8 cellular contexts compared by ENCODE assay signal in genomic region chr4:168830777-168831512, GRCh38.
A peak's percentile ranks its signal among the peaks of the same experiment; 100 is the strongest.
DNase-seq lines count a peak whose midpoint lies in the region; ATAC-seq and TF ChIP-seq lines count a peak whose summit lies in the region.

No MANE protein-coding gene starts in this region.

- peaks cover 18% of the 10 kb centered on the region for H3K4me1 Mint-ChIP-seq in activated T-helper 2 cell treated with anti-CD3 and anti-CD28 coated beads, Interferon-gamma antibody, Interleukin-2, Interleukin-4, amounts not matched to agents 10 μg/mL and 5 μg/mL and 100 μg/mL, durations not matched to agents 14 hours and 24 hours and 36 hours (ENCODE audit: low read depth)

- H3K4me1 ChIP-seq in right atrium auricular region (peaks cover 0 to 31% of the 10 kb centered on the region in 2 donors), lower lobe of right lung (peaks cover 21% of the 10 kb centered on the region)

- H3K27ac Mint-ChIP-seq in activated T-helper 2 cell treated with anti-CD3 and anti-CD28 coated beads, Interferon-gamma antibody, Interleukin-2, Interleukin-4, amounts not matched to agents 10 μg/mL and 5 μg/mL and 100 μg/mL, durations not matched to agents 14 hours and 24 hours and 36 hours = no peak overlapping the region

- H3K27me3 Mint-ChIP-seq in activated T-helper 2 cell treated with anti-CD3 and anti-CD28 coated beads, Interferon-gamma antibody, Interleukin-2, Interleukin-4, amounts not matched to agents 10 μg/mL and 5 μg/mL and 100 μg/mL, durations not matched to agents 14 hours and 24 hours and 36 hours (ENCODE audit: low read depth) = peaks cover 43% of the 10 kb centered on the region

- TF ChIP-seq CTCF in right atrium auricular region (IDR thresholded peaks at IDR 0.05) = no peak
- TF ChIP-seq CTCF in lower lobe of right lung (IDR thresholded peaks at IDR 0.05) = no peak
- TF ChIP-seq CTCF in lower leg skin (IDR thresholded peaks at IDR 0.05) = no peak

- 60 to 62% methylated on average over 6 of the region's 6 CpGs for WGBS in lower leg skin, 2 donors

- H3K9me3 ChIP-seq in right atrium auricular region = no peaks in the 10 kb centered on the region
- H3K9me3 ChIP-seq in lower lobe of right lung = no peaks in the 10 kb centered on the region

- H3K4me3 ChIP-seq in right atrium auricular region (peak overlapping the region; percentile 55 to 76), lower lobe of right lung (peak overlapping the region; percentile 77), lower leg skin (ENCODE audit: low read depth, poor library complexity, severe bottlenecking) (no peak overlapping the region)

- H3K4me3 Mint-ChIP-seq in activated T-helper 2 cell treated with anti-CD3 and anti-CD28 coated beads, Interferon-gamma antibody, Interleukin-2, Interleukin-4, amounts not matched to agents 10 μg/mL and 5 μg/mL and 100 μg/mL, durations not matched to agents 14 hours and 24 hours and 36 hours (ENCODE audit: low read depth) = peak overlapping the region; percentile 79

- H3K27ac ChIP-seq in right atrium auricular region = peak overlapping the region; percentile 91 to 97
- H3K27ac ChIP-seq in lower lobe of right lung = peak overlapping the region; percentile 85

- TF ChIP-seq POLR2A in lower leg skin (IDR thresholded peaks at IDR 0.05) = no peak

- no peaks in the 10 kb centered on the region for H3K36me3 ChIP-seq in right atrium auricular region
- no peaks in the 10 kb centered on the region for H3K36me3 ChIP-seq in lower lobe of right lung

- no peaks in the 10 kb centered on the region for H3K9me3 Mint-ChIP-seq in activated T-helper 2 cell treated with anti-CD3 and anti-CD28 coated beads, Interferon-gamma antibody, Interleukin-2, Interleukin-4, amounts not matched to agents 10 μg/mL and 5 μg/mL and 100 μg/mL, durations not matched to agents 14 hours and 24 hours and 36 hours

- intact Hi-C loops in left cardiac atrium (cut with DNase I) = loop anchor here in 1 of 2 donors (2.0 to 5.0 kb wide), 2 partner anchors 14 to 114 kb away; no protein-coding TSS in a partner anchor
- intact Hi-C loops in activated T-helper 2 cell treated with anti-CD3 and anti-CD28 coated beads, Interferon-gamma antibody, Interleukin-2, Interleukin-4, amounts not matched to agents 10 μg/mL and 5 μg/mL and 100 μg/mL, durations not matched to agents 14 hours and 24 hours and 36 hours (cut with micrococcal nuclease) = loop anchor here (5.0 kb wide), 1 partner anchor 86 kb away; no protein-coding TSS in a partner anchor
- intact Hi-C loops in lower lobe of right lung (cut with DNase I) = no loop called here
- intact Hi-C loops in lower leg skin (cut with DNase I; ENCODE audit: low total_unique reads) = no loop called here

- ATAC-seq in left cardiac atrium = no peak
- ATAC-seq in lower lobe of right lung = no peak
- ATAC-seq in HG03025 (IDR thresholded peaks at IDR 0.05; ENCODE audit: low FRiP score, unreplicated experiment) = no peak
- ATAC-seq in HG03439 (IDR thresholded peaks at IDR 0.05; ENCODE audit: unreplicated experiment) = no peak

- DNase-seq in right atrium auricular region (ENCODE audit: low spot score) (no peak), left cardiac atrium (no peak), lower lobe of right lung (no peak), lower leg skin (ENCODE audit: low spot score in 2 of 2) (no peak), NCI-H2227 treated with DMSO at 0.1 percent for 48 hours (lab: John Stamatoyannopoulos, UW) (no peak)
- DNase-seq in activated T-helper 2 cell treated with anti-CD3 and anti-CD28 coated beads, Interferon-gamma antibody, Interleukin-2, Interleukin-4, amounts not matched to agents 10 μg/mL and 5 μg/mL and 100 μg/mL, durations not matched to agents 14 hours and 24 hours and 36 hours (ENCODE audit: low spot score) = no peak

- H3K36me3 Mint-ChIP-seq in activated T-helper 2 cell treated with anti-CD3 and anti-CD28 coated beads, Interferon-gamma antibody, Interleukin-2, Interleukin-4, amounts not matched to agents 10 μg/mL and 5 μg/mL and 100 μg/mL, durations not matched to agents 14 hours and 24 hours and 36 hours (ENCODE audit: low read depth) = peaks cover 5% of the 10 kb centered on the region

- no peaks in the 10 kb centered on the region for H3K27me3 ChIP-seq in right atrium auricular region
- H3K27me3 ChIP-seq in lower lobe of right lung (ENCODE audit: low read depth) = peaks cover 18% of the 10 kb centered on the region
